In the genomic region with DNA sequence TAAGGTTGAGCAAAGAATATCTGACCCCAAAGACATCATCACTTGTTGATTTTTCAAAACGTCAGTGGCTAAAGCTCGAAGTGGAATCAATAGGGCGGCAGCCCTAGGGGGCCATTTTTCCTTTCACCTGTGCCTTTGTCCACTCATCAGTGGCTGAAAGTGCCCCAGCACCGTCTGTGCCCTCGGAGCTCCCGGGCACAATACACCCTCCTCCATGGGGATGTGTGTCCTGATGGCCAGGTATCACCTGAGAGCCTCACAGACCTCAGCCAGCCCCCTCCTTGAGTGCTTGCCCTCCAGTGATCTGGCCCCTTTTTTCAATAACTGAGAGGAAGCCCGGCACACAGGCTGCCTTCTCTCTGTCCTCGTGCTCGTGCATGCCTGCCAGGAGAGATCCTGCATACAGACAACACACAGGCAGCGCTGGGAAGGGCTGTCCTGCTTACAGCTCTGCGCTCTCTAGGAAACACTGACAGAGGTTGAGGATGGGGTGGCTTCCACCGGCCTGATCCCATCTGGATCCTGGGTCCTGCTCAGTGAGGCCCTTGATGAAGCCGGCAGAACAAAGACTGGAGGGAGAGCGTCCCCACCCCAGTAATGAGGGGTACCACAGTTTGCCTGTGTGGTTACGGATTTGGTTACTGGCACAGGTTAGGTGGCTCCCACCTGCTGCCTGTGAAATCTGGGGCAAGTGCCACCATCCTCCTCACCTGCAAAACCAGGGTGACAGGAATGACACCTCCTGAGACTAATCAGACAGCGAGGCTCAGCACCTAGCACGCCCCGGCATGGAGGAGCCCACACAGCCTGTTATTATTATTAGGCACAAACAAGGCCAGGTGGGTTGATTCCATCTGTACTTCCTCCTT, we compare ENCODE assay signal across 20 cellular contexts.
DNase-seq lines count a peak whose midpoint lies in the region; ATAC-seq, FAIRE-seq and TF ChIP-seq lines count a peak whose summit lies in the region.
"Had no signal": no experiment of that assay in that cellular context is flagged by ENCODE, and none has a peak within 500 bp of the region (broad histone marks: within the 10 kb centered on the region; RNA-seq: fewer than 3 reads in every experiment).

No MANE protein-coding gene starts in this region.

- no peak overlapping the region for H3K4me2 ChIP-seq in H1 (ENCODE audit: insufficient read depth in 1 of 2, low read depth in 2 of 2, low read length in 2 of 2)
- H3K4me2 ChIP-seq: A549, PC-9 had no signal

- H3K9ac ChIP-seq in H1 (replicated peaks in 1 of 4; ENCODE audit: extremely low read depth in 1 of 4, low read depth in 3 of 4, low read length in 3 of 4) = no peak overlapping the region

- H2AK5ac ChIP-seq in H1 (ENCODE audit: low read depth, low read length) = no peak overlapping the region

- H2BK5ac ChIP-seq in H1 (ENCODE audit: low read depth, low read length) = no peak overlapping the region

- no peaks in the 10 kb centered on the region for H3K79me2 ChIP-seq in H1 (ENCODE audit: control insufficient read depth in 1 of 2, insufficient read depth in 2 of 2, low read length in 2 of 2)

- no peaks in the 10 kb centered on the region for H3K27me3 ChIP-seq in Panc1 (ENCODE audit: control insufficient read depth, insufficient read depth, low read length)
- H3K27me3 ChIP-seq in H1 (replicated peaks in 1 of 4; ENCODE audit: control insufficient read depth in 3 of 4, extremely low read depth in 1 of 4, insufficient read depth in 3 of 4, low read length in 3 of 4) = no peaks in the 10 kb centered on the region
- no peaks in the 10 kb centered on the region for H3K27me3 ChIP-seq in right atrium auricular region

- TF ChIP-seq RAD21 in H1 (IDR thresholded peaks at IDR 0.05 in 1 of 2, conservative IDR thresholded peaks at IDR 0.05 in 1 of 2; ENCODE audit: low read depth in 2 of 2, low read length in 2 of 2) = no peak

- H4K5ac ChIP-seq in H1 (ENCODE audit: insufficient read length, low read depth, low read length) = no peak overlapping the region

- no peak overlapping the region for H2BK15ac ChIP-seq in H1 (ENCODE audit: low read length)

- H3K9me3 ChIP-seq in Panc1 (ENCODE audit: control insufficient read depth, insufficient read depth, low read depth, low read length) (no peaks in the 10 kb centered on the region), H1 (ENCODE audit: insufficient read depth in 2 of 2, low read depth in 1 of 2, low read length in 1 of 2) (no peaks in the 10 kb centered on the region), right atrium auricular region (no peaks in the 10 kb centered on the region)
- H3K9me3 ChIP-seq: A549, Caco-2 had no signal

- H2BK12ac ChIP-seq in H1 (ENCODE audit: low read depth, low read length) = no peak overlapping the region

- H3K4me3 ChIP-seq in Panc1 (ENCODE audit: low read depth in 2 of 2, low read length in 2 of 2) = no peak overlapping the region
- no peak overlapping the region for H3K4me3 ChIP-seq in H1 (ENCODE audit: extremely low read depth in 1 of 4, insufficient read depth in 2 of 4, low read depth in 3 of 4, low read length in 4 of 4)
- no peak overlapping the region for H3K4me3 ChIP-seq in right atrium auricular region
- H3K4me3 ChIP-seq: A549, PC-9 had no signal

- H3K23ac ChIP-seq in H1 (ENCODE audit: insufficient read length) = no peak overlapping the region

- no peak overlapping the region for H3K56ac ChIP-seq in H1 (replicated peaks; ENCODE audit: insufficient read length, low read depth, low read length)

- no peaks in the 10 kb centered on the region for H3K79me1 ChIP-seq in H1 (ENCODE audit: low read depth, low read length)

- no peak for FAIRE-seq in H1 (lab: Jason Lieb, UNC)
- FAIRE-seq: A549, G401.6 had no signal

- CTCF ChIA-PET in Panc1 (lab: Charles Lee) = no interaction called here
- CTCF ChIA-PET in H1 (lab: Charles Lee; ENCODE audit: partially characterized antibody) = interaction anchor here (1.5 to 2.0 kb wide), 3 partner anchors 19 to 58 kb away, joined by 3 to 6 read pairs (median 5); no protein-coding TSS in a partner anchor

- no peak overlapping the region for H2BK20ac ChIP-seq in H1 (ENCODE audit: low read length)

- H3K4ac ChIP-seq in H1 (replicated peaks; ENCODE audit: insufficient read length, low read depth, low read length) = no peak overlapping the region

- TF ChIP-seq CTCF in Panc1 (IDR thresholded peaks at IDR 0.05) (no peak), H1 (IDR thresholded peaks at IDR 0.05; ENCODE audit: control extremely low read depth in 1 of 3, insufficient read depth in 1 of 3, low read depth in 1 of 3, low read length in 3 of 3) (no peak), right atrium auricular region (IDR thresholded peaks at IDR 0.05) (no peak)

- BruUV-seq in Panc1 (replicated peaks; lab: Mats Ljungman, UMichigan) = no TSS peak

- H2BK120ac ChIP-seq in H1 (replicated peaks; ENCODE audit: low read depth, low read length) = no peak overlapping the region

- 0 out of 2 replicates have a peak overlapping the region, but pooled peaks have one; percentile 12 for H4K8ac ChIP-seq in H1 (ENCODE audit: extremely low read depth, insufficient read depth, low read length)

- ATAC-seq in Panc1 = 0 out of 2 replicates have a peak, but pooled peaks have one; percentile 67
- peak; percentile 15 for ATAC-seq in sciatic nerve
- ATAC-seq in HG02981 (IDR thresholded peaks at IDR 0.05; ENCODE audit: unreplicated experiment) = no peak
- ATAC-seq: A549, Right ventricle myocardium inferior had no signal

- DNase-seq in activated effector memory CD4-positive, alpha-beta T cell treated with anti-CD3 and anti-CD28 coated beads, Interleukin-2, amount 50 U/mL, for 16 hours = peak; percentile 58
- DNase-seq in activated effector memory CD4-positive, alpha-beta T cell treated with Interleukin-2 at 50 U/mL for 16 hours = no peak
- no peak for DNase-seq in Panc1 (ENCODE audit: low read depth, low spot score)
- peak in 1 of 2 experiments; percentile 43 for DNase-seq in H1 (ENCODE audit: low read depth in 1 of 2, low spot score in 2 of 2)
- no peak for DNase-seq in sciatic nerve (ENCODE audit: low spot score)
- no peak for DNase-seq in right atrium auricular region (ENCODE audit: low spot score)
- DNase-seq in mucosa of gallbladder (ENCODE audit: low spot score) = no peak
- DNase-seq: Caco-2; CD4-positive, alpha-beta T cell; HCEC 1CT; MM.1S; NCI-H1092 treated with DMSO at 0.1 percent for 48 hours; NCI-H2081; NCI-H345; NCI-H524 treated with DMSO at 0.1 percent for 48 hours; PC-9 had no signal

- in situ Hi-C loops in Panc1 (cut with HindIII; ENCODE audit: low pct_unique_long_range_greater_than_20kb, low sequenced_read_pairs) = no loop called here

- H2AFZ ChIP-seq in H1 (ENCODE audit: low read length) = no peak overlapping the region
- H2AFZ ChIP-seq: PC-9 had no signal

- H3K18ac ChIP-seq in H1 (ENCODE audit: extremely low read depth, low read length) = no peak overlapping the region

- H3K4me1 ChIP-seq in Panc1 (ENCODE audit: control insufficient read depth, insufficient read depth, low read length) (0 out of 2 replicates have a peak, but pooled peaks cover 2% of the 10 kb centered on the region), H1 (replicated peaks in 1 of 4; ENCODE audit: control insufficient read depth in 3 of 4, insufficient read depth in 4 of 4, low read length in 3 of 4) (peaks cover 0 to 7% (median 3%) of the 10 kb centered on the region in 4 experiments; a peak in 4 of 7 replicates), right atrium auricular region (no peaks in the 10 kb centered on the region)
- H3K4me1 ChIP-seq: A549, Caco-2 had no signal

- H3K23me2 ChIP-seq in H1 (ENCODE audit: low read depth, low read length) = no peaks in the 10 kb centered on the region

- no peaks in the 10 kb centered on the region for H4K20me1 ChIP-seq in H1 (replicated peaks in 1 of 2; ENCODE audit: control insufficient read depth in 1 of 2, insufficient read depth in 2 of 2, low read length in 2 of 2)

- no peak for TF ChIP-seq EP300 in H1 (IDR thresholded peaks at IDR 0.05; ENCODE audit: borderline replicate concordance in 1 of 2, low read depth in 2 of 2, low read length in 2 of 2)

- H3K14ac ChIP-seq in H1 (ENCODE audit: insufficient read length) = no peak overlapping the region

- TF ChIP-seq POLR2A in H1 (IDR thresholded peaks at IDR 0.05; ENCODE audit: control extremely low read depth in 1 of 2, low read depth in 2 of 2, low read length in 2 of 2) = no peak

- POLR2A ChIA-PET in Panc1 (lab: Charles Lee) (no interaction called here), H1 (lab: Charles Lee; ENCODE audit: partially characterized antibody) (interaction anchor here (1.0 kb wide), 1 partner anchor 15 kb away, joined by 4 read pairs; no protein-coding TSS in a partner anchor)

- intact Hi-C loops in Panc1 (cut with micrococcal nuclease; ENCODE audit: unreplicated experiment) = no loop called here
- intact Hi-C loops in sciatic nerve (cut with DNase I) = no loop called here

- 89% methylated on average over 18 of the region's 18 CpGs; no CpG with 5 or more reads in 1 of the 2 experiments for WGBS in H1 (ENCODE audit: extremely low coverage in 1 of 2, insufficient coverage in 1 of 2, insufficient read length in 1 of 2, insufficient replicate concordance in 2 of 2, low coverage in 1 of 2, low lambda C conversion rate in 2 of 2, missing lambda C conversion rate in 1 of 2), 2 experiments

- H3K36me3 ChIP-seq in Panc1 (ENCODE audit: control insufficient read depth, insufficient read depth, low read length) (no peaks in the 10 kb centered on the region), H1 (ENCODE audit: control insufficient read depth in 2 of 4, insufficient read depth in 4 of 4, low read length in 3 of 4) (no peaks in the 10 kb centered on the region), right atrium auricular region (no peaks in the 10 kb centered on the region)

- no peak overlapping the region for H4K91ac ChIP-seq in H1 (replicated peaks; ENCODE audit: insufficient read length, low read length)

- no peak overlapping the region for H3K27ac ChIP-seq in Panc1 (ENCODE audit: low read length)
- H3K27ac ChIP-seq in H1 (ENCODE audit: low read depth, low read length) = no peak overlapping the region
- H3K27ac ChIP-seq in right atrium auricular region = no peak overlapping the region
- H3K27ac ChIP-seq: A549, PC-9 had no signal

TF ChIP-seq in H1, 55 proteins besides CTCF, POLR2A, EP300 and RAD21:
- TF ChIP-seq, protein P1, sequence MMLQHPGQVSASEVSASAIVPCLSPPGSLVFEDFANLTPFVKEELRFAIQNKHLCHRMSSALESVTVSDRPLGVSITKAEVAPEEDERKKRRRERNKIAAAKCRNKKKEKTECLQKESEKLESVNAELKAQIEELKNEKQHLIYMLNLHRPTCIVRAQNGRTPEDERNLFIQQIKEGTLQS (IDR thresholded peaks at IDR 0.05; ENCODE audit: insufficient read depth, low read depth, low read length) = no peak
- TF ChIP-seq SP2 (IDR thresholded peaks at IDR 0.05; ENCODE audit: low read length) = no peak
